Comparison of ENCODE assay signal across 20 cellular contexts in genomic region chr4:176066757-176067156, GRCh38. TPM values are rescaled to one million over a fixed set of nuclear protein-coding genes. Genes with fewer than 3 reads are reported as not detected.
DNase-seq lines count a peak whose midpoint lies in the region; ATAC-seq, FAIRE-seq and TF ChIP-seq lines count a peak whose summit lies in the region.
"Had no signal": no experiment of that assay in that cellular context is flagged by ENCODE, and none has a peak within 500 bp of the region (broad histone marks: within the 10 kb centered on the region; RNA-seq: fewer than 3 reads in every experiment).

No MANE protein-coding gene starts in this region.

- no peaks in the 10 kb centered on the region for H3K27me3 ChIP-seq in osteoblast (ENCODE audit: insufficient read depth, low read length)

- no peaks in the 10 kb centered on the region for H4K20me1 ChIP-seq in osteoblast (ENCODE audit: insufficient read depth, low read length)

- TF ChIP-seq POLR2A in lower leg skin (IDR thresholded peaks at IDR 0.05) = no peak

- no peaks in the 10 kb centered on the region for H3K9me3 Mint-ChIP-seq in activated T-cell treated with anti-CD3 and anti-CD28 coated beads, Interleukin-2, amount 50 U/mL, for 24 hours
- H3K9me3 Mint-ChIP-seq: activated naive CD4-positive, alpha-beta T cell treated with anti-CD3 and anti-CD28 coated beads, Interleukin-2, amount 50 U/mL, for 24 hours; memory B cell had no signal

- H3K36me3 Mint-ChIP-seq in activated T-cell treated with anti-CD3 and anti-CD28 coated beads, Interleukin-2, amount 50 U/mL, for 24 hours (ENCODE audit: low read depth) = no peaks in the 10 kb centered on the region
- H3K36me3 Mint-ChIP-seq: activated naive CD4-positive, alpha-beta T cell treated with anti-CD3 and anti-CD28 coated beads, Interleukin-2, amount 50 U/mL, for 24 hours; memory B cell; naive thymus-derived CD8-positive, alpha-beta T cell had no signal

- peaks cover 8% of the 10 kb centered on the region for H3K4me1 ChIP-seq in osteoblast (ENCODE audit: insufficient read depth, low read length)

- WGBS in lower leg skin, 2 donors = 76% methylated on average over 6 of the region's 6 CpGs

- H3K36me3 ChIP-seq in osteoblast (ENCODE audit: insufficient read depth, low read length) = no peaks in the 10 kb centered on the region

- H3K9me3 ChIP-seq in osteoblast (ENCODE audit: low read depth, low read length) = no peaks in the 10 kb centered on the region
- H3K9me3 ChIP-seq: psoas muscle had no signal

- no peaks in the 10 kb centered on the region for H3K79me2 ChIP-seq in osteoblast (ENCODE audit: insufficient read depth, low read length)

- peaks cover 38% of the 10 kb centered on the region for H3K27me3 Mint-ChIP-seq in activated T-cell treated with anti-CD3 and anti-CD28 coated beads, Interleukin-2, amount 50 U/mL, for 24 hours
- H3K27me3 Mint-ChIP-seq: memory B cell had no signal

- no peak overlapping the region for H2AFZ ChIP-seq in osteoblast (ENCODE audit: low read length)

- no peak overlapping the region for H3K4me3 Mint-ChIP-seq in activated T-cell treated with anti-CD3 and anti-CD28 coated beads, Interleukin-2, amount 50 U/mL, for 24 hours

- ATAC-seq in GM21381 (IDR thresholded peaks at IDR 0.05; ENCODE audit: unreplicated experiment) = no peak

- H3K27ac ChIP-seq in osteoblast (ENCODE audit: low read depth, low read length) = no peak overlapping the region
- H3K27ac ChIP-seq: psoas muscle had no signal

- no peak overlapping the region for H3K27ac Mint-ChIP-seq in activated T-cell treated with anti-CD3 and anti-CD28 coated beads, Interleukin-2, amount 50 U/mL, for 24 hours
- H3K27ac Mint-ChIP-seq: activated CD8-positive, alpha-beta T cell treated with anti-CD3 and anti-CD28 coated beads, Interleukin-2, amount 10 ng/mL, durations not matched to agents 7 days and 5 days had no signal

- DNase-seq in NCI-H510A (lab: John Stamatoyannopoulos, UW) (peak; percentile 1), NCI-H510A treated with DMSO at 0.1 percent for 48 hours (lab: John Stamatoyannopoulos, UW) (no peak), NCI-H69 (lab: John Stamatoyannopoulos, UW) (peak; percentile 48), frontal cortex (ENCODE audit: low spot score in 2 of 2) (no peak), osteoblast (ENCODE audit: insufficient read length, low spot score, missing footprints) (peak; percentile 59), lower leg skin (ENCODE audit: low spot score in 2 of 2) (no peak)
- no peak for DNase-seq in activated T-cell treated with anti-CD3 and anti-CD28 coated beads, Interleukin-2, amount 50 U/mL, for 24 hours
- DNase-seq: activated CD4-positive, CD25-positive, alpha-beta regulatory T cell; activated CD8-positive, alpha-beta T cell treated with anti-CD3 and anti-CD28 coated beads, Interleukin-2, amount 10 ng/mL, durations not matched to agents 7 days and 5 days; activated T-cell treated with anti-CD3 and anti-CD28 coated beads, Interleukin-2, amount 50 U/mL, for 48 hours; DMS79; KBM-7; naive thymus-derived CD8-positive, alpha-beta T cell; NCI-H2029 treated with DMSO at 0.1 percent for 48 hours; psoas muscle; stimulated activated CD4-positive, alpha-beta T cell treated with anti-CD3 and anti-CD28 coated beads, Interleukin-4, amount 100 ng/mL, for 4 hours had no signal

- H3K4me3 ChIP-seq in osteoblast (ENCODE audit: insufficient read depth, low read length) (no peak overlapping the region), lower leg skin (ENCODE audit: low read depth, poor library complexity, severe bottlenecking) (no peak overlapping the region)

- TF ChIP-seq CTCF in osteoblast (IDR thresholded peaks at IDR 0.05; ENCODE audit: extremely low read depth, low read depth, low read length) (no peak), lower leg skin (IDR thresholded peaks at IDR 0.05) (no peak)

- H3K4me1 Mint-ChIP-seq in activated T-cell treated with anti-CD3 and anti-CD28 coated beads, Interleukin-2, amount 50 U/mL, for 24 hours (ENCODE audit: low read depth) = peaks cover 13% of the 10 kb centered on the region

- FAIRE-seq in frontal cortex (lab: Jason Lieb, UNC) = peak; percentile 59
- FAIRE-seq: keratinocyte had no signal

- intact Hi-C loops in lower leg skin (cut with DNase I; ENCODE audit: low total_unique reads) = no loop called here

- no peak overlapping the region for H3K4me2 ChIP-seq in osteoblast (ENCODE audit: insufficient read depth, low read length)

RNA-seq across cellular contexts. Expression of gene WDR17, which starts 1.1 kb away (rescaled TPM):
- total RNA-seq in frontal cortex (63.6 TPM), osteoblast (0.36 and 0.59 TPM in 2 replicates), lower leg skin (under 1 TPM in 3 of 4 donors, not detected in 1; 0.13 to 0.58 (median 0.32) TPM)

Comparison
In these comparisons a context has a peak if more than half of its experiments do, and no peak if none do; other contexts are left out.
1. DNase-seq: peak in NCI-H510A (single experiment), NCI-H69 (single experiment) and osteoblast (single experiment); none in NCI-H510A treated with DMSO at 0.1 percent for 48 hours (single experiment), frontal cortex (0 of 2), activated T-cell treated with anti-CD3 and anti-CD28 coated beads, Interleukin-2, amount 50 U/mL, for 24 hours (single experiment) and lower leg skin (0 of 2).
2. RNA of gene WDR17, which starts 1.1 kb away (total RNA-seq): 63.6 TPM in frontal cortex (single experiment); 0.36 to 0.59 TPM in osteoblast and 0.13 to 0.58 TPM in lower leg skin; every median in the first group is over 10 times any median in the second.